In genomic region chr3:42742688-42743087, GRCh38 we compare ENCODE assay signal across 16 cellular contexts. TPM values are rescaled to one million over a fixed set of nuclear protein-coding genes. Genes with fewer than 3 reads are reported as not detected.
DNase-seq lines count a peak whose midpoint lies in the region; ATAC-seq and TF ChIP-seq lines count a peak whose summit lies in the region.
"Had no signal": no experiment of that assay in that cellular context is flagged by ENCODE, and none has a peak within 500 bp of the region (broad histone marks: within the 10 kb centered on the region; RNA-seq: fewer than 3 reads in every experiment).

No MANE protein-coding gene starts in this region.

- TF ChIP-seq CTCF in dorsolateral prefrontal cortex (IDR thresholded peaks at IDR 0.05 in 54 of 56, conservative IDR thresholded peaks at IDR 0.05 in 2 of 56; ENCODE audit: low read depth in 1 of 56, partially characterized antibody in 56 of 56) (no peak), osteocyte (IDR thresholded peaks at IDR 0.05) (no peak), vagina (IDR thresholded peaks at IDR 0.05) (no peak)

- no peaks in the 10 kb centered on the region for H3K9me3 ChIP-seq in vagina

- H3K36me3 Mint-ChIP-seq in osteocyte (ENCODE audit: unreplicated experiment), result no peaks in the 10 kb centered on the region
- H3K36me3 Mint-ChIP-seq: CD8-positive, alpha-beta T cell had no signal

- no peaks in the 10 kb centered on the region for H3K36me3 ChIP-seq in vagina

- H3K9me3 Mint-ChIP-seq in osteocyte (ENCODE audit: unreplicated experiment), result no peaks in the 10 kb centered on the region
- H3K9me3 Mint-ChIP-seq: CD8-positive, alpha-beta T cell had no signal

- no peak for ATAC-seq in GM18861 (IDR thresholded peaks at IDR 0.05; ENCODE audit: unreplicated experiment)
- ATAC-seq: CD8-positive, alpha-beta T cell; HCT116 had no signal

- peaks cover 6% of the 10 kb centered on the region for H3K4me1 Mint-ChIP-seq in osteocyte (ENCODE audit: unreplicated experiment)

- H3K27ac ChIP-seq in dorsolateral prefrontal cortex, result peak overlapping the region in 52 of 59 donors; percentile 30 to 100 (median 93)
- H3K27ac ChIP-seq in vagina, result no peak overlapping the region
- H3K27ac ChIP-seq: GM23248 had no signal

- H3K27me3 Mint-ChIP-seq in osteocyte (ENCODE audit: unreplicated experiment), result peaks cover 2% of the 10 kb centered on the region

- no peaks in the 10 kb centered on the region for H3K27me3 ChIP-seq in dorsolateral prefrontal cortex
- H3K27me3 ChIP-seq in vagina, result no peaks in the 10 kb centered on the region

- intact Hi-C loops in dorsolateral prefrontal cortex (cut with DNase I) (loop anchor here in 1 of 2 donors (5.0 kb wide), 1 partner anchor 40 kb away; the partner anchor contains the start of gene HHATL), vagina (cut with DNase I) (no loop called here)

- DNase-seq in activated effector memory CD4-positive, alpha-beta T cell treated with anti-CD3 and anti-CD28 coated beads, Interleukin-2, amount 50 U/mL, for 16 hours, result peak; percentile 55
- no peak for DNase-seq in activated effector memory CD4-positive, alpha-beta T cell treated with Interleukin-2 at 50 U/mL for 16 hours
- no peak for DNase-seq in dorsolateral prefrontal cortex
- DNase-seq in osteocyte (ENCODE audit: extremely low spot score, unreplicated experiment), result peak; percentile 76
- DNase-seq in vagina (ENCODE audit: extremely low spot score in 2 of 2), result peak; percentile 79 to 85
- no peak for DNase-seq in NCI-H524 (lab: John Stamatoyannopoulos, UW)
- no peak for DNase-seq in NCI-H2196 treated with DMSO at 0.1 percent for 48 hours (lab: John Stamatoyannopoulos, UW; ENCODE audit: unreplicated experiment)
- DNase-seq: CD8-positive, alpha-beta T cell; DMS79; GM23248; NCI-H1417; NCI-H187 treated with DMSO at 0.1 percent for 48 hours; NCI-H69 had no signal

- TF ChIP-seq POLR2A in vagina (IDR thresholded peaks at IDR 0.05), result no peak

- H3K4me3 Mint-ChIP-seq in osteocyte (ENCODE audit: unreplicated experiment), result no peak overlapping the region
- H3K4me3 Mint-ChIP-seq: CD8-positive, alpha-beta T cell had no signal

- H3K4me1 ChIP-seq in vagina, result peaks cover 28% of the 10 kb centered on the region

- H3K27ac Mint-ChIP-seq in osteocyte (ENCODE audit: unreplicated experiment), result no peak overlapping the region
- H3K27ac Mint-ChIP-seq: CD8-positive, alpha-beta T cell had no signal

- no peak overlapping the region for H3K4me3 ChIP-seq in dorsolateral prefrontal cortex
- no peak overlapping the region for H3K4me3 ChIP-seq in vagina
- H3K4me3 ChIP-seq: GM23248 had no signal

RNA-seq across cellular contexts. Expression of gene CCDC13, which starts 30.4 kb away (rescaled TPM):
- total RNA-seq in dorsolateral prefrontal cortex (10 to 100 TPM in 9 of 120 experiments, 1 to 10 TPM in 110, under 1 TPM in 1; 0.52 to 15.0 (median 6.0) TPM), osteocyte (0.30 TPM in 1 of 2 replicates, not detected in the other), vagina (1.2 TPM)
- total RNA-seq: A172 had no signal

RNA-seq across cellular contexts. Expression of gene HHATL, which starts 40.1 kb away (rescaled TPM):
- total RNA-seq in dorsolateral prefrontal cortex (100 to 1,000 TPM in 90 of 120 experiments, 10 to 100 TPM in 30; 39.4 to 400 (median 145) TPM), osteocyte (not detected in 2 replicates), vagina (not detected)
- total RNA-seq: A172; CD8-positive, alpha-beta T cell; GM23248 had no signal

RNA-seq across cellular contexts. Expression of gene KLHL40, which starts 57.4 kb away (rescaled TPM):
- total RNA-seq in dorsolateral prefrontal cortex, result under 1 TPM in 16 of 120 experiments, not detected in 104; 0.16 to 0.51 (median 0.24) TPM
- not detected in 2 replicates for total RNA-seq in osteocyte
- total RNA-seq in vagina, result not detected
- total RNA-seq: A172; CD8-positive, alpha-beta T cell; GM23248 had no signal

Comparison
In these comparisons a context has a peak if more than half of its experiments do, and no peak if none do; other contexts are left out.
1. DNase-seq: peak in activated effector memory CD4-positive, alpha-beta T cell treated with anti-CD3 and anti-CD28 coated beads, Interleukin-2, amount 50 U/mL, for 16 hours (single experiment), osteocyte (single experiment) and vagina (2 of 2); none in activated effector memory CD4-positive, alpha-beta T cell treated with Interleukin-2 at 50 U/mL for 16 hours (single experiment), dorsolateral prefrontal cortex (0 of 10), NCI-H524 (0 of 2) and NCI-H2196 treated with DMSO at 0.1 percent for 48 hours (single experiment).
2. RNA of gene HHATL, which starts 40.1 kb away (total RNA-seq): 39.4 to 400 TPM in dorsolateral prefrontal cortex; not detected in vagina (single experiment) and not detected in osteocyte; every median in the first group is over 10 times any median in the second.